ENCODE assay signal across 1 cellular context in genomic region chr10:103367782-103368518, GRCh38.
TF ChIP-seq lines count a peak whose summit lies in the region.

TSS of gene TAF5 (plus strand) at chr10:103367976. CDS start at chr10:103367990, 14 bp downstream.

TF ChIP-seq in GM12878, 131 proteins besides CTCF, POLR2A, EP300 and RAD21 (continued from another document):
- TF ChIP-seq PKNOX1 (IDR thresholded peaks at IDR 0.05): peak; percentile 43; the same call in 1 of the 2 replicates
